ENCODE assay signal across 20 cellular contexts in the genomic region with DNA sequence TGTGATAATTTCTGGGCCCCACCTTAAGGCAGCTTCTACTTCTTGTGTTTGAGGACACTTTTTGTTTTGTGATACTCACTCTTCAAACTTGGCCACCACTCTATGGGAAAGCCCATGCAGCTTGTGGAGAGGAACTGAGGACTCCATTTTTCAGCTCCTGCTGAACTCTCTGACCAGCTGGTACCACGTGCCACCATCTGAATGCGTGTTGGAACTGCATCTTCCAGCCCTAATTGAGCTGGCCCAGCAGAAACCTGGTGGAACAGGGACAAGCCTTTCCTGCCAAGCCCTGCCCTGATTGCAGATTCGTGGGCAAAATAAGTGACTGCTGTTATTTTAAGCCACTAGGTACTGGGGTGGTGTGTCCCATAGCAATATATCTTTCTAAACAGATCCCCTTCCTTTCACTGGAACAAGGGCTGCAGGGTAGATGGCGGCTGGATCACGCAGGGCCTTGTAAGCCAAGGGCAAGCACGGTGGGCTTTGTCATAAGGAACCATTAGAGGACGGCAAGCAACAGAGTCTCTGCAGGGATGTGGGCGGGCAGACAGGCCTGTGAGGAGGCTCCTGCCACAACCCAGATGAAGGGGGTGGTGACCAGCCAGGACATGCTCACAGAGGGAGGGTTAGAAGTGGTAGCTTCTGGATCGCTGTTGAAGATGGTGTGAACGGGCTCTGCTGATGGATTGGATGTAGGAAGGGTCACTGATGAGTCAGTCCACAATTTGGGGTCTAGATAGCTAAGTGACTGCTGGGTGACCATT. TPM values are rescaled to one million over a fixed set of nuclear protein-coding genes. Genes with fewer than 3 reads are reported as not detected.
DNase-seq lines count a peak whose midpoint lies in the region; ATAC-seq and TF ChIP-seq lines count a peak whose summit lies in the region.
"Had no signal": no experiment of that assay in that cellular context is flagged by ENCODE, and none has a peak within 500 bp of the region (broad histone marks: within the 10 kb centered on the region; RNA-seq: fewer than 3 reads in every experiment).

No MANE protein-coding gene starts in this region.

- H3K9me3 ChIP-seq in BLaER1 treated with 17β-estradiol and CSF1 and Interleukin-3, amounts not matched to agents 10 nM and 100 nM (replicated peaks in 1 of 11) = no peaks in the 10 kb centered on the region
- H3K9me3 ChIP-seq in lower lobe of right lung = no peaks in the 10 kb centered on the region
- H3K9me3 ChIP-seq: gastroesophageal sphincter, right lobe of liver, suprapubic skin had no signal

- H3K9ac ChIP-seq in BLaER1 treated with 17β-estradiol and CSF1 and Interleukin-3, amounts not matched to agents 10 nM and 100 nM = peak overlapping the region in 4 of 11 experiments; percentile 27 to 66 (median 33); a peak in 5 of 22 replicates

- peaks cover 75 to 91% (median 79%) of the 10 kb centered on the region in 10 experiments for H3K4me1 ChIP-seq in BLaER1 treated with 17β-estradiol and CSF1 and Interleukin-3, amounts not matched to agents 10 nM and 100 nM
- peaks cover 32% of the 10 kb centered on the region for H3K4me1 ChIP-seq in lower lobe of right lung

- peak overlapping the region; percentile 69 for H3K27ac Mint-ChIP-seq in endothelial cell (ENCODE audit: unreplicated experiment)
- peak overlapping the region; percentile 7 for H3K27ac Mint-ChIP-seq in neural crest cell (ENCODE audit: unreplicated experiment)
- H3K27ac Mint-ChIP-seq: activated B cell treated with CpG ODN at 0.5 μM for 24 hours; activated CD8-positive, alpha-beta T cell treated with anti-CD3 and anti-CD28 coated beads, Interleukin-2, amount 10 ng/mL, durations not matched to agents 7 days and 5 days; activated T-helper 1 cell treated with anti-CD3 and anti-CD28 coated beads, Interleukin-12 subunit alpha, Interleukin-12 subunit beta, Interleukin-2, Interleukin-4 antibody, amounts not matched to agents 30 ng/mL and 10 ng/mL and 1 ng/mL, durations not matched to agents 14 hours and 24 hours and 36 hours; HFFc6; T-cell had no signal

- peak overlapping the region; percentile 58 for H3K4me3 Mint-ChIP-seq in endothelial cell (ENCODE audit: unreplicated experiment)
- H3K4me3 Mint-ChIP-seq in neural crest cell = no peak overlapping the region
- H3K4me3 Mint-ChIP-seq: activated B cell treated with CpG ODN at 0.5 μM for 24 hours; activated CD8-positive, alpha-beta T cell treated with anti-CD3 and anti-CD28 coated beads, Interleukin-2, amount 10 ng/mL, durations not matched to agents 7 days and 5 days; activated T-helper 1 cell treated with anti-CD3 and anti-CD28 coated beads, Interleukin-12 subunit alpha, Interleukin-12 subunit beta, Interleukin-2, Interleukin-4 antibody, amounts not matched to agents 30 ng/mL and 10 ng/mL and 1 ng/mL, durations not matched to agents 14 hours and 24 hours and 36 hours; HFFc6; T-cell had no signal

- peaks cover 17 to 29% (median 19%) of the 10 kb centered on the region in 11 experiments for H3K36me3 ChIP-seq in BLaER1 treated with 17β-estradiol and CSF1 and Interleukin-3, amounts not matched to agents 10 nM and 100 nM
- H3K36me3 ChIP-seq in lower lobe of right lung = peaks cover 25% of the 10 kb centered on the region
- H3K36me3 ChIP-seq: right lobe of liver had no signal

- DNase-seq in LHCN-M2 (ENCODE audit: low read depth) (peak; percentile 5), endothelial cell (ENCODE audit: low spot score) (no peak), neural crest cell (ENCODE audit: low read depth, low spot score) (no peak), HuH-7.5 (ENCODE audit: low spot score) (no peak), HPDE6-E6E7 (ENCODE audit: extremely low spot score) (no peak), lower lobe of right lung (no peak)
- DNase-seq: activated B cell treated with CpG ODN at 0.5 μM for 24 hours; activated CD8-positive, alpha-beta T cell treated with anti-CD3 and anti-CD28 coated beads, Interleukin-2, amount 10 ng/mL, durations not matched to agents 7 days and 5 days; cerebellar nuclear complex; HFFc6; stimulated activated CD4-positive, alpha-beta T cell treated with anti-CD3 and anti-CD28 coated beads, Interleukin-1b, Interleukin-23, amount 100 ng/mL, for 48 hours; T-cell had no signal

- ATAC-seq in HG03342 (IDR thresholded peaks at IDR 0.05; ENCODE audit: unreplicated experiment) = no peak
- ATAC-seq in lower lobe of right lung = no peak
- ATAC-seq: activated CD8-positive, alpha-beta T cell treated with anti-CD3 and anti-CD28 coated beads, Interleukin-2, amount 10 ng/mL, durations not matched to agents 7 days and 5 days; gastroesophageal sphincter; right lobe of liver; T-cell had no signal

- intact Hi-C loops in lower lobe of right lung (cut with DNase I) = no loop called here

- H3K9me3 Mint-ChIP-seq in endothelial cell (ENCODE audit: unreplicated experiment) (no peaks in the 10 kb centered on the region), neural crest cell (no peaks in the 10 kb centered on the region)
- H3K9me3 Mint-ChIP-seq: activated B cell treated with CpG ODN at 0.5 μM for 24 hours; activated T-helper 1 cell treated with anti-CD3 and anti-CD28 coated beads, Interleukin-12 subunit alpha, Interleukin-12 subunit beta, Interleukin-2, Interleukin-4 antibody, amounts not matched to agents 30 ng/mL and 10 ng/mL and 1 ng/mL, durations not matched to agents 14 hours and 24 hours and 36 hours; HFFc6; T-cell had no signal

- peak overlapping the region in 8 of 11 experiments; percentile 19 to 76 (median 64); a peak in 13 of 22 replicates for H3K27ac ChIP-seq in BLaER1 treated with 17β-estradiol and CSF1 and Interleukin-3, amounts not matched to agents 10 nM and 100 nM
- no peak overlapping the region for H3K27ac ChIP-seq in lower lobe of right lung
- H3K27ac ChIP-seq: gastroesophageal sphincter, right lobe of liver, RWPE1, suprapubic skin had no signal

- H3K36me3 Mint-ChIP-seq in endothelial cell (ENCODE audit: low read depth, unreplicated experiment) = peaks cover 44% of the 10 kb centered on the region
- no peaks in the 10 kb centered on the region for H3K36me3 Mint-ChIP-seq in neural crest cell (ENCODE audit: low read depth)
- H3K36me3 Mint-ChIP-seq: T-cell had no signal

- H3K27me3 ChIP-seq in BLaER1 treated with 17β-estradiol and CSF1 and Interleukin-3, amounts not matched to agents 10 nM and 100 nM = no peaks in the 10 kb centered on the region
- no peaks in the 10 kb centered on the region for H3K27me3 ChIP-seq in lower lobe of right lung (ENCODE audit: low read depth)
- H3K27me3 ChIP-seq: gastroesophageal sphincter, right lobe of liver, suprapubic skin had no signal

- H3K4me2 ChIP-seq in BLaER1 treated with 17β-estradiol and CSF1 and Interleukin-3, amounts not matched to agents 10 nM and 100 nM = peak overlapping the region; percentile 24 to 97 (median 90); a peak in 21 of 22 replicates

- H3K4me3 ChIP-seq in BLaER1 treated with 17β-estradiol and CSF1 and Interleukin-3, amounts not matched to agents 10 nM and 100 nM = no peak overlapping the region
- H3K4me3 ChIP-seq in lower lobe of right lung = no peak overlapping the region
- H3K4me3 ChIP-seq: gastroesophageal sphincter, lung, right lobe of liver, suprapubic skin had no signal

- TF ChIP-seq CTCF in endothelial cell (IDR thresholded peaks at IDR 0.05; ENCODE audit: unreplicated experiment) (no peak), neural crest cell (conservative IDR thresholded peaks at IDR 0.05) (no peak), lower lobe of right lung (IDR thresholded peaks at IDR 0.05) (no peak)

- H3K4me1 Mint-ChIP-seq in endothelial cell (ENCODE audit: unreplicated experiment) = peaks cover 41% of the 10 kb centered on the region
- peaks cover 25% of the 10 kb centered on the region for H3K4me1 Mint-ChIP-seq in neural crest cell

- H3K27me3 Mint-ChIP-seq in endothelial cell (ENCODE audit: unreplicated experiment) (peaks cover 61% of the 10 kb centered on the region), neural crest cell (ENCODE audit: low read depth) (no peaks in the 10 kb centered on the region)
- H3K27me3 Mint-ChIP-seq: activated B cell treated with CpG ODN at 0.5 μM for 24 hours, T-cell had no signal

- peaks cover 0 to 35% (median 5%) of the 10 kb centered on the region in 11 experiments; a peak in 10 of 22 replicates for H4K20me1 ChIP-seq in BLaER1 treated with 17β-estradiol and CSF1 and Interleukin-3, amounts not matched to agents 10 nM and 100 nM

RNA-seq across cellular contexts. Expression of a gene that starts 9.5 kb away (rescaled TPM):
- not detected in 2 replicates for total RNA-seq in LHCN-M2 (2014; rRNA removed)
- polyA plus RNA-seq in LHCN-M2 (2012) = not detected
- 2.7 TPM for total RNA-seq in endothelial cell (ENCODE audit: unreplicated experiment)
- total RNA-seq in neural crest cell = not detected in 2 replicates
- total RNA-seq in lower lobe of right lung = not detected
- total RNA-seq: activated B cell treated with CpG ODN at 0.5 μM for 24 hours; activated CD8-positive, alpha-beta T cell treated with anti-CD3 and anti-CD28 coated beads, Interleukin-2, amount 10 ng/mL, durations not matched to agents 7 days and 5 days; activated T-helper 1 cell treated with anti-CD3 and anti-CD28 coated beads, Interleukin-12 subunit alpha, Interleukin-12 subunit beta, Interleukin-2, Interleukin-4 antibody, amounts not matched to agents 30 ng/mL and 10 ng/mL and 1 ng/mL, durations not matched to agents 14 hours and 24 hours and 36 hours; gastroesophageal sphincter; HFFc6; lung; right lobe of liver; suprapubic skin; T-cell had no signal
- polyA plus RNA-seq: lung had no signal

RNA-seq across cellular contexts. Expression of a gene that starts 24.0 kb away (rescaled TPM):
- not detected in 2 replicates for total RNA-seq in LHCN-M2 (2014; rRNA removed)
- polyA plus RNA-seq in LHCN-M2 (2012) = not detected
- not detected for total RNA-seq in endothelial cell (ENCODE audit: unreplicated experiment)
- not detected in 2 replicates for total RNA-seq in neural crest cell
- total RNA-seq in lower lobe of right lung = not detected
- total RNA-seq: activated B cell treated with CpG ODN at 0.5 μM for 24 hours; activated CD8-positive, alpha-beta T cell treated with anti-CD3 and anti-CD28 coated beads, Interleukin-2, amount 10 ng/mL, durations not matched to agents 7 days and 5 days; activated T-helper 1 cell treated with anti-CD3 and anti-CD28 coated beads, Interleukin-12 subunit alpha, Interleukin-12 subunit beta, Interleukin-2, Interleukin-4 antibody, amounts not matched to agents 30 ng/mL and 10 ng/mL and 1 ng/mL, durations not matched to agents 14 hours and 24 hours and 36 hours; gastroesophageal sphincter; HFFc6; lung; right lobe of liver; suprapubic skin had no signal

RNA-seq across cellular contexts. Expression of a gene that starts 54.0 kb away (rescaled TPM):
- 51.3 and 63.2 TPM in 2 replicates for total RNA-seq in LHCN-M2 (2014; rRNA removed)
- polyA plus RNA-seq in LHCN-M2 (2012) = 73.0 TPM
- total RNA-seq in endothelial cell (ENCODE audit: unreplicated experiment) = 1,753 TPM
- total RNA-seq in neural crest cell = 39.4 and 44.3 TPM in 2 replicates
- 233 TPM for total RNA-seq in lower lobe of right lung
